In genomic region chr11:10809373-10810199, GRCh38 we compare ENCODE assay signal across 1 cellular context.
A peak's percentile ranks its signal among the peaks of the same experiment; 100 is the strongest.
TF ChIP-seq lines count a peak whose summit lies in the region.

No MANE protein-coding gene starts in this region.

TF ChIP-seq in HEK293, 187 proteins besides CTCF, POLR2A, EP300 and RAD21 (continued from another document and continues in another):
- TF ChIP-seq ZBTB10 (tag by site-specific recombination; IDR thresholded peaks at IDR 0.05) (no peak), KLF8 (tag by site-specific recombination; IDR thresholded peaks at IDR 0.05) (0 out of 2 replicates have a peak, but pooled peaks have one; percentile 13), INSM2 (tag by site-specific recombination; IDR thresholded peaks at IDR 0.05) (0 out of 2 replicates have a peak, but pooled peaks have one; percentile 34), ZNF701 (tag by site-specific recombination; IDR thresholded peaks at IDR 0.05) (no peak), ZNF335 (tag by site-specific recombination; conservative IDR thresholded peaks at IDR 0.05) (peak; percentile 65), OVOL3 (tag by site-specific recombination; IDR thresholded peaks at IDR 0.05) (no peak), PBX3 (CRISPR knock-in tag; IDR thresholded peaks at IDR 0.05) (no peak), ZNF2 (tag by site-specific recombination; IDR thresholded peaks at IDR 0.05) (0 out of 2 replicates have a peak, but pooled peaks have one; percentile 14), ZNF76 (tag by site-specific recombination; IDR thresholded peaks at IDR 0.05; ENCODE audit: borderline replicate concordance, low read depth) (no peak), ZNF366 (tag by site-specific recombination; conservative IDR thresholded peaks at IDR 0.05) (peak; percentile 63), ZNF571 (tag by site-specific recombination; IDR thresholded peaks at IDR 0.05) (no peak), PATZ1 (tag by site-specific recombination; IDR thresholded peaks at IDR 0.05) (peak; percentile 65; the same call in 1 of the 2 replicates), ZNF18 (tag by site-specific recombination; IDR thresholded peaks at IDR 0.05) (no peak), ZNF513 (tag by site-specific recombination; IDR thresholded peaks at IDR 0.05) (no peak), KLF17 (tag by site-specific recombination; IDR thresholded peaks at IDR 0.05) (no peak), MZF1 (tag by site-specific recombination; IDR thresholded peaks at IDR 0.05; ENCODE audit: borderline replicate concordance) (0 out of 2 replicates have a peak, but pooled peaks have one; percentile 17), ZNF544 (tag by site-specific recombination; IDR thresholded peaks at IDR 0.05) (no peak), IKZF3 (tag by site-specific recombination; IDR thresholded peaks at IDR 0.05) (peak; percentile 63; the same call in 1 of the 2 replicates), ZBTB17 (tag by site-specific recombination; IDR thresholded peaks at IDR 0.05) (no peak), ZNF391 (tag by site-specific recombination; IDR thresholded peaks at IDR 0.05; ENCODE audit: borderline replicate concordance, low read depth) (no peak), FEZF1 (tag by site-specific recombination; IDR thresholded peaks at IDR 0.05) (no peak), ZBTB8A (tag by site-specific recombination; IDR thresholded peaks at IDR 0.05) (peak; percentile 25), ZBTB21 (tag by site-specific recombination; IDR thresholded peaks at IDR 0.05) (no peak), ZBTB20 (tag by site-specific recombination; IDR thresholded peaks at IDR 0.05) (peak; percentile 47), ZNF10 (tag by site-specific recombination; IDR thresholded peaks at IDR 0.05) (no peak), ZNF433 (tag by site-specific recombination; IDR thresholded peaks at IDR 0.05; ENCODE audit: low read depth) (no peak), ZNF623 (tag by site-specific recombination; IDR thresholded peaks at IDR 0.05) (no peak), ZNF292 (tag by site-specific recombination; IDR thresholded peaks at IDR 0.05; ENCODE audit: borderline replicate concordance, low read depth) (no peak), ZNF473 (tag by site-specific recombination; IDR thresholded peaks at IDR 0.05) (no peak), ZFP41 (tag by site-specific recombination; IDR thresholded peaks at IDR 0.05; ENCODE audit: borderline replicate concordance) (no peak), KLF10 (tag by site-specific recombination; IDR thresholded peaks at IDR 0.05) (no peak), OSR2 (tag by site-specific recombination; IDR thresholded peaks at IDR 0.05) (0 out of 2 replicates have a peak, but pooled peaks have one; percentile 38), ZFP37 (tag by site-specific recombination; IDR thresholded peaks at IDR 0.05) (peak; percentile 59; the same call in 1 of the 2 replicates), ZNF555 (tag by site-specific recombination; conservative IDR thresholded peaks at IDR 0.05) (no peak), YY1 (tag by site-specific recombination; IDR thresholded peaks at IDR 0.05) (no peak; the same call in 1 of the 2 replicates), MYNN (tag by site-specific recombination; IDR thresholded peaks at IDR 0.05; ENCODE audit: borderline replicate concordance) (no peak), ZNF341 (tag by site-specific recombination; IDR thresholded peaks at IDR 0.05; ENCODE audit: low read depth) (peak; percentile 49), ZNF239 (tag by site-specific recombination; IDR thresholded peaks at IDR 0.05) (no peak), ZNF266 (tag by site-specific recombination; IDR thresholded peaks at IDR 0.05; ENCODE audit: low read depth) (no peak), RBAK (tag by site-specific recombination; IDR thresholded peaks at IDR 0.05) (no peak), ZFP69B (tag by site-specific recombination; IDR thresholded peaks at IDR 0.05) (peak; percentile 49; the same call in 1 of the 2 replicates), ZXDB (tag by site-specific recombination; IDR thresholded peaks at IDR 0.05) (peak; percentile 98), ZNF324 (tag by site-specific recombination; IDR thresholded peaks at IDR 0.05) (0 out of 2 replicates have a peak, but pooled peaks have one; percentile 19), ZNF157 (tag by site-specific recombination; IDR thresholded peaks at IDR 0.05) (no peak), ZNF350 (tag by site-specific recombination; IDR thresholded peaks at IDR 0.05) (no peak), ZFHX2 (tag by site-specific recombination; conservative IDR thresholded peaks at IDR 0.05) (no peak), ZNF660 (tag by site-specific recombination; IDR thresholded peaks at IDR 0.05) (peak; percentile 58; the same call in 1 of the 2 replicates), ZNF354C (tag by site-specific recombination; IDR thresholded peaks at IDR 0.05; ENCODE audit: borderline replicate concordance, low read depth) (no peak), ZNF768 (tag by site-specific recombination; IDR thresholded peaks at IDR 0.05) (no peak), ZNF549 (tag by site-specific recombination; IDR thresholded peaks at IDR 0.05) (no peak), ZSCAN30 (tag by site-specific recombination; IDR thresholded peaks at IDR 0.05) (peak; percentile 69; the same call in 1 of the 2 replicates), ZNF561 (tag by site-specific recombination; IDR thresholded peaks at IDR 0.05; ENCODE audit: borderline replicate concordance) (peak; percentile 61; the same call in 1 of the 2 replicates), GLIS2 (tag by site-specific recombination; IDR thresholded peaks at IDR 0.05) (peak; percentile 60), ZNF48 (tag by site-specific recombination; IDR thresholded peaks at IDR 0.05) (no peak), ZNF600 (tag by site-specific recombination; IDR thresholded peaks at IDR 0.05) (peak; percentile 6; the same call in 1 of the 2 replicates), HOXC10 (CRISPR knock-in tag; IDR thresholded peaks at IDR 0.05) (no peak), ZNF280C (tag by site-specific recombination; IDR thresholded peaks at IDR 0.05) (no peak), GLIS1 (tag by site-specific recombination; IDR thresholded peaks at IDR 0.05) (peak; percentile 79), ZNF138 (tag by site-specific recombination; IDR thresholded peaks at IDR 0.05; ENCODE audit: borderline replicate concordance) (no peak), KLF9 (tag by site-specific recombination; IDR thresholded peaks at IDR 0.05; ENCODE audit: low read depth) (no peak), PRDM1 (tag by site-specific recombination; IDR thresholded peaks at IDR 0.05) (peak; percentile 82; the same call in 1 of the 2 replicates), ZNF19 (tag by site-specific recombination; IDR thresholded peaks at IDR 0.05; ENCODE audit: low read depth) (no peak), ZNF529 (tag by site-specific recombination; IDR thresholded peaks at IDR 0.05; ENCODE audit: insufficient replicate concordance) (no peak), EGR2 (tag by site-specific recombination; IDR thresholded peaks at IDR 0.05; ENCODE audit: low read depth) (no peak)
